20 cellular contexts compared by ENCODE assay signal in the genomic region with DNA sequence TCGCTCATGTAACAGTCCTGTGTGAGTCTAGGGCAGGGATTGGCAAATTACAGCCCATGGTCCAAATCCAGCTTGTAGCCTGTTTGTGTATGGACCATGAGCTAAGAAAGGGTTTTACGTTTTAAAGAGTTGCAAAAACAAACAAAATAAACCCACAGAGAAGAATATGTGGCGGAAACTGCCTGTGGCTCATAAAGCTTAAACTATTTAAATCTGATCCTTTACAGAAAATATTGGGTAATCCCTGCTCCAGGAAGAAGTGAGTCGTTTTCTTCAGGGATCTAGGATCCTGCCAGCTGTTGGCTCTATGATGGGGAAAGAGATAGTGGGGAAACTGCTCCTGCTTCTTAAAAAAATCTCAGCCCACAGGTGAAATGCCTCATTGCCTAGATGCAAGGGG. TPM values are rescaled to one million over a fixed set of nuclear protein-coding genes. Genes with fewer than 3 reads are reported as not detected.
DNase-seq lines count a peak whose midpoint lies in the region; ATAC-seq and TF ChIP-seq lines count a peak whose summit lies in the region.
"Had no signal": no experiment of that assay in that cellular context is flagged by ENCODE, and none has a peak within 500 bp of the region (broad histone marks: within the 10 kb centered on the region; RNA-seq: fewer than 3 reads in every experiment).

No MANE protein-coding gene starts in this region.

- H3K4me3 Mint-ChIP-seq in activated naive CD4-positive, alpha-beta T cell treated with anti-CD3 and anti-CD28 coated beads for 36 hours: no peak overlapping the region
- no peak overlapping the region for H3K4me3 Mint-ChIP-seq in activated T-cell treated with anti-CD3 and anti-CD28 coated beads, Interleukin-2, amount 50 U/mL, for 4 hours
- H3K4me3 Mint-ChIP-seq: activated T-cell treated with anti-CD3 and anti-CD28 coated beads, Interleukin-2, amount 50 U/mL, for 72 hours; stimulated activated naive B cell treated with anti-CD40 and anti-IgM and Interleukin-4, amounts not matched to agents 10 μg/mL and 1 μg/mL and 100 μg/mL, for 72 hours had no signal

- H3K9me3 ChIP-seq in left ventricle myocardium inferior (replicated peaks) (peaks cover 1% of the 10 kb centered on the region), right cardiac atrium (ENCODE audit: control insufficient read depth, low read length) (no peaks in the 10 kb centered on the region), tibial nerve (no peaks in the 10 kb centered on the region)
- H3K9me3 ChIP-seq: psoas muscle, thyroid gland had no signal

- ATAC-seq in right cardiac atrium: no peak
- no peak for ATAC-seq in activated T-cell treated with anti-CD3 and anti-CD28 coated beads, Interleukin-2, amount 50 U/mL, for 4 hours
- ATAC-seq: activated T-cell treated with anti-CD3 and anti-CD28 coated beads, Interleukin-2, amount 50 U/mL, for 72 hours; psoas muscle; stimulated activated naive B cell treated with anti-CD40 and anti-IgM and Interleukin-4, amounts not matched to agents 10 μg/mL and 1 μg/mL and 100 μg/mL, for 72 hours had no signal

- H3K36me3 ChIP-seq in left ventricle myocardium inferior (no peaks in the 10 kb centered on the region), tibial nerve (no peaks in the 10 kb centered on the region)
- H3K36me3 ChIP-seq: thyroid gland had no signal

- no peak overlapping the region for H3K4me3 ChIP-seq in left ventricle myocardium inferior
- H3K4me3 ChIP-seq in right cardiac atrium (ENCODE audit: low read length): no peak overlapping the region
- H3K4me3 ChIP-seq in tibial nerve: no peak overlapping the region
- H3K4me3 ChIP-seq: psoas muscle, thyroid gland had no signal

- peak overlapping the region; percentile 65 for H3K27ac ChIP-seq in left ventricle myocardium inferior (replicated peaks)
- no peak overlapping the region for H3K27ac ChIP-seq in right cardiac atrium (ENCODE audit: low read length)
- no peak overlapping the region for H3K27ac ChIP-seq in tibial nerve
- H3K27ac ChIP-seq: thyroid gland had no signal

- no peaks in the 10 kb centered on the region for H3K9me3 Mint-ChIP-seq in activated naive CD4-positive, alpha-beta T cell treated with anti-CD3 and anti-CD28 coated beads for 36 hours
- no peaks in the 10 kb centered on the region for H3K9me3 Mint-ChIP-seq in activated T-cell treated with anti-CD3 and anti-CD28 coated beads, Interleukin-2, amount 50 U/mL, for 4 hours
- H3K9me3 Mint-ChIP-seq: activated T-cell treated with anti-CD3 and anti-CD28 coated beads, Interleukin-2, amount 50 U/mL, for 72 hours had no signal

- WGBS in right cardiac atrium: 78% methylated on average over 4 of the region's 4 CpGs
- 75 to 77% methylated on average over 4 of the region's 4 CpGs for WGBS in tibial nerve, 2 donors

- no peak overlapping the region for H3K27ac Mint-ChIP-seq in activated naive CD4-positive, alpha-beta T cell treated with anti-CD3 and anti-CD28 coated beads for 36 hours
- H3K27ac Mint-ChIP-seq: activated T-cell treated with anti-CD3 and anti-CD28 coated beads, Interleukin-2, amount 50 U/mL, for 72 hours; stimulated activated naive B cell treated with anti-CD40 and anti-IgM and Interleukin-4, amounts not matched to agents 10 μg/mL and 1 μg/mL and 100 μg/mL, for 72 hours had no signal

- no peaks in the 10 kb centered on the region for H3K36me3 Mint-ChIP-seq in activated naive CD4-positive, alpha-beta T cell treated with anti-CD3 and anti-CD28 coated beads for 36 hours (ENCODE audit: low read depth)
- H3K36me3 Mint-ChIP-seq in activated T-cell treated with anti-CD3 and anti-CD28 coated beads, Interleukin-2, amount 50 U/mL, for 4 hours (ENCODE audit: insufficient read depth): no peaks in the 10 kb centered on the region
- H3K36me3 Mint-ChIP-seq: stimulated activated naive B cell treated with anti-CD40 and anti-IgM and Interleukin-4, amounts not matched to agents 10 μg/mL and 1 μg/mL and 100 μg/mL, for 72 hours had no signal

- H3K4me1 ChIP-seq in left ventricle myocardium inferior (peaks cover 55% of the 10 kb centered on the region), right cardiac atrium (ENCODE audit: control insufficient read depth, insufficient read depth, low read length) (peaks cover 5% of the 10 kb centered on the region), tibial nerve (peaks cover 0 to 34% (median 6%) of the 10 kb centered on the region in 4 donors)

- H3K27me3 Mint-ChIP-seq in activated naive CD4-positive, alpha-beta T cell treated with anti-CD3 and anti-CD28 coated beads for 36 hours (ENCODE audit: low read depth): peaks cover 3% of the 10 kb centered on the region
- H3K27me3 Mint-ChIP-seq in activated T-cell treated with anti-CD3 and anti-CD28 coated beads, Interleukin-2, amount 50 U/mL, for 4 hours (ENCODE audit: low read depth): peaks cover 2% of the 10 kb centered on the region

- CTCF ChIA-PET in activated naive CD4-positive, alpha-beta T cell treated with anti-CD3 and anti-CD28 coated beads for 36 hours (lab: Charles Lee): no interaction called here

- no peak for TF ChIP-seq CTCF in left ventricle myocardium inferior (IDR thresholded peaks at IDR 0.05; ENCODE audit: borderline replicate concordance)
- no peak for TF ChIP-seq CTCF in tibial nerve (IDR thresholded peaks at IDR 0.05)

- no peaks in the 10 kb centered on the region for H3K27me3 ChIP-seq in left ventricle myocardium inferior (ENCODE audit: low read depth)
- no peaks in the 10 kb centered on the region for H3K27me3 ChIP-seq in right cardiac atrium (ENCODE audit: control insufficient read depth, insufficient read depth)
- H3K27me3 ChIP-seq in tibial nerve: no peaks in the 10 kb centered on the region
- H3K27me3 ChIP-seq: thyroid gland had no signal

- no peak for TF ChIP-seq POLR2A in tibial nerve (IDR thresholded peaks at IDR 0.05)

- TF ChIP-seq EP300 in tibial nerve (IDR thresholded peaks at IDR 0.05): no peak

- H3K4me1 Mint-ChIP-seq in activated naive CD4-positive, alpha-beta T cell treated with anti-CD3 and anti-CD28 coated beads for 36 hours (ENCODE audit: low read depth): no peaks in the 10 kb centered on the region
- H3K4me1 Mint-ChIP-seq in activated T-cell treated with anti-CD3 and anti-CD28 coated beads, Interleukin-2, amount 50 U/mL, for 4 hours (ENCODE audit: low read depth): no peaks in the 10 kb centered on the region
- H3K4me1 Mint-ChIP-seq: stimulated activated naive B cell treated with anti-CD40 and anti-IgM and Interleukin-4, amounts not matched to agents 10 μg/mL and 1 μg/mL and 100 μg/mL, for 72 hours had no signal

- no peak for DNase-seq in left ventricle myocardium inferior
- no peak for DNase-seq in right cardiac atrium
- peak; percentile 66 for DNase-seq in amniotic epithelial cell (ENCODE audit: low read depth)
- peak; percentile 24 for DNase-seq in hepatic stellate cell (ENCODE audit: low spot score)
- no peak for DNase-seq in activated naive CD4-positive, alpha-beta T cell treated with anti-CD3 and anti-CD28 coated beads for 36 hours
- no peak for DNase-seq in activated T-cell treated with anti-CD3 and anti-CD28 coated beads, Interleukin-2, amount 50 U/mL, for 4 hours
- no peak for DNase-seq in cerebellum (ENCODE audit: low spot score)
- no peak for DNase-seq in tibial nerve (ENCODE audit: low spot score in 2 of 2)
- DNase-seq: activated naive CD4-positive, alpha-beta T cell treated with anti-CD3 and anti-CD28 coated beads, Interleukin-2, amount 50 U/mL, for 16 hours; activated T-cell treated with anti-CD3 and anti-CD28 coated beads, Interleukin-2, amount 50 U/mL, for 72 hours; aorta; C1 segment of cervical spinal cord; kidney glomerular epithelial cell; psoas muscle; stimulated activated CD4-positive, alpha-beta T cell treated with anti-CD3 and anti-CD28 coated beads, Interleukin-2, amount 100 ng/mL, for 48 hours; stimulated activated naive B cell treated with anti-CD40 and anti-IgM and Interleukin-4, amounts not matched to agents 10 μg/mL and 1 μg/mL and 100 μg/mL, for 72 hours; thyroid gland had no signal

- intact Hi-C loops in left ventricle myocardium inferior (cut with micrococcal nuclease) (loop anchor here (10.0 kb wide), 1 partner anchor 157 kb away; a partner anchor contains a TSS), right cardiac atrium (cut with DNase I) (no loop called here)
- intact Hi-C loops in activated naive CD4-positive, alpha-beta T cell treated with anti-CD3 and anti-CD28 coated beads for 36 hours (cut with micrococcal nuclease): no loop called here

RNA-seq across cellular contexts. Expression of a gene that starts 3.4 kb away (rescaled TPM):
- total RNA-seq in left ventricle myocardium inferior (not detected), right cardiac atrium (not detected), cerebellum (not detected), tibial nerve (not detected)
- polyA plus RNA-seq in right cardiac atrium: not detected
- not detected for total RNA-seq in activated naive CD4-positive, alpha-beta T cell treated with anti-CD3 and anti-CD28 coated beads for 36 hours
- total RNA-seq in activated T-cell treated with anti-CD3 and anti-CD28 coated beads, Interleukin-2, amount 50 U/mL, for 4 hours: not detected
- total RNA-seq: activated T-cell treated with anti-CD3 and anti-CD28 coated beads, Interleukin-2, amount 50 U/mL, for 72 hours; aorta; Daoy; lung microvascular endothelial cell; psoas muscle; thyroid gland had no signal
- polyA plus RNA-seq: aorta, esophagus, psoas muscle had no signal

RNA-seq across cellular contexts. Expression of a gene that starts 3.7 kb away (rescaled TPM):
- total RNA-seq in left ventricle myocardium inferior: not detected
- total RNA-seq in right cardiac atrium: not detected
- not detected for polyA plus RNA-seq in right cardiac atrium
- not detected for total RNA-seq in activated naive CD4-positive, alpha-beta T cell treated with anti-CD3 and anti-CD28 coated beads for 36 hours
- total RNA-seq in activated T-cell treated with anti-CD3 and anti-CD28 coated beads, Interleukin-2, amount 50 U/mL, for 4 hours: not detected
- not detected for total RNA-seq in cerebellum
- not detected for total RNA-seq in tibial nerve
- total RNA-seq: activated T-cell treated with anti-CD3 and anti-CD28 coated beads, Interleukin-2, amount 50 U/mL, for 72 hours; aorta; Daoy; lung microvascular endothelial cell; psoas muscle; thyroid gland had no signal
- polyA plus RNA-seq: aorta, esophagus, psoas muscle had no signal

Comparison
In these comparisons a context has a peak if more than half of its experiments do, and no peak if none do; other contexts are left out.
1. DNase-seq: peak in amniotic epithelial cell (single experiment) and hepatic stellate cell (single experiment); none in left ventricle myocardium inferior (single experiment), right cardiac atrium (0 of 3), activated naive CD4-positive, alpha-beta T cell treated with anti-CD3 and anti-CD28 coated beads for 36 hours (single experiment), activated T-cell treated with anti-CD3 and anti-CD28 coated beads, Interleukin-2, amount 50 U/mL, for 4 hours (single experiment), cerebellum (single experiment) and tibial nerve (0 of 2).